15 cellular contexts compared by ENCODE assay signal in the genomic region with DNA sequence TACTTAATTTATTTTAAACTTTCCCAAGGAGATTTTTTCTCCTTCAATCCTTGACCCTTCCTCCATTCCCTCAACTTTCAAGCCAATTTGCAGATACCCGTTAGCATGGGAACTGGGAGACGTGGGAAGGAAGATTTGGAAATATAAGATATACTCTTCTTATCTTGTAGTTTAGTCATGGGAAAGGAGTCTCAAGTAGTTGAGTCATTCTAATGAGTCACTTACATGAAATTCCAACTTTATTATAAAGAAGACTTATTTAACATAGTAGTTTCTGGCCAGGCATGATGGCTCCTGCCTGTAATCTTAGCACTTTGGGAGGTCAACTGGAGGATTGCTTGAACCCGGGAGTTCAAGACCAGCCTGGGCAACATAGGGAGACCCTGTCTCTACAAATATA.
DNase-seq lines count a peak whose midpoint lies in the region; ATAC-seq and TF ChIP-seq lines count a peak whose summit lies in the region.
"Had no signal": no experiment of that assay in that cellular context is flagged by ENCODE, and none has a peak within 500 bp of the region (broad histone marks: within the 10 kb centered on the region; RNA-seq: fewer than 3 reads in every experiment).

No MANE protein-coding gene starts in this region.

- no peaks in the 10 kb centered on the region for H3K9me2 ChIP-seq in GM23248 (ENCODE audit: insufficient read depth)

- H3K4me1 ChIP-seq in GM23248 (ENCODE audit: insufficient read depth): peaks cover 15% of the 10 kb centered on the region
- no peaks in the 10 kb centered on the region for H3K4me1 ChIP-seq in smooth muscle cell (ENCODE audit: low read depth)
- H3K4me1 ChIP-seq: esophagus squamous epithelium, left ventricle myocardium inferior, prostate gland had no signal

- in situ Hi-C loops in GM23248 (cut with MboI): no loop called here

- H3K27ac ChIP-seq in GM23248: peak overlapping the region; percentile 63
- peak overlapping the region; percentile 92 for H3K27ac ChIP-seq in smooth muscle cell (ENCODE audit: low read depth)
- H3K27ac ChIP-seq: cardiac muscle cell, esophagus squamous epithelium, left ventricle myocardium inferior, prostate gland had no signal

- POLR2A ChIA-PET in HEK293T (lab: Yijun Ruan, JAX): no interaction called here

- TF ChIP-seq CTCF in fibroblast of villous mesenchyme (IDR thresholded peaks at IDR 0.05; ENCODE audit: insufficient read depth, low read depth, low read length): no peak
- no peak for TF ChIP-seq CTCF in smooth muscle cell (IDR thresholded peaks at IDR 0.05; ENCODE audit: borderline replicate concordance, insufficient read depth, poor library complexity, severe bottlenecking)

- DNase-seq in GM23248: peak; percentile 90
- DNase-seq in fibroblast of villous mesenchyme (ENCODE audit: low read depth): peak; percentile 97
- DNase-seq in smooth muscle cell (lab: John Stamatoyannopoulos, UW; ENCODE audit: unreplicated experiment): no peak
- no peak for DNase-seq in HEK293T (ENCODE audit: extremely low spot score)
- DNase-seq in NAMALWA (ENCODE audit: low spot score): no peak
- no peak for DNase-seq in epidermal melanocyte (ENCODE audit: insufficient read length, low spot score)
- DNase-seq: activated T-cell treated with anti-CD3 and anti-CD28 coated beads, Interleukin-2, amount 50 U/mL, for 24 hours; DMS79; esophagus squamous epithelium; left ventricle myocardium inferior; NCI-H524 had no signal

- no peaks in the 10 kb centered on the region for H3K9me3 ChIP-seq in GM23248 (ENCODE audit: low read depth)
- no peaks in the 10 kb centered on the region for H3K9me3 ChIP-seq in smooth muscle cell (replicated peaks; ENCODE audit: low read depth)
- H3K9me3 ChIP-seq: esophagus squamous epithelium, prostate gland had no signal

- no peaks in the 10 kb centered on the region for H3K79me2 ChIP-seq in GM23248 (ENCODE audit: insufficient read depth)
- no peaks in the 10 kb centered on the region for H3K79me2 ChIP-seq in smooth muscle cell (ENCODE audit: low read depth)

- H4K20me1 ChIP-seq in GM23248 (ENCODE audit: insufficient read depth) (no peaks in the 10 kb centered on the region), smooth muscle cell (ENCODE audit: low read depth) (no peaks in the 10 kb centered on the region)

- CTCF ChIA-PET in HEK293T (lab: Yijun Ruan, JAX): no interaction called here

- no peak overlapping the region for H3K4me3 ChIP-seq in GM23248
- H3K4me3 ChIP-seq in fibroblast of villous mesenchyme (ENCODE audit: low read depth, low read length): no peak overlapping the region
- no peak overlapping the region for H3K4me3 ChIP-seq in smooth muscle cell
- H3K4me3 ChIP-seq: cardiac muscle cell, esophagus squamous epithelium, left ventricle myocardium inferior, prostate gland had no signal

- H2AFZ ChIP-seq in GM23248: no peak overlapping the region
- H2AFZ ChIP-seq in smooth muscle cell (ENCODE audit: low read depth): no peak overlapping the region

- peak; percentile 84 for ATAC-seq in SK-N-SH treated with all-trans-retinoic acid at 6 μM for 48 hours
- ATAC-seq: activated CD4-positive, CD25-positive, alpha-beta regulatory T cell treated with anti-CD3 and anti-CD28 coated beads, Interleukin-2, amount 50 U/mL, for 24 hours had no signal

- H3K4me2 ChIP-seq in GM23248 (ENCODE audit: unreplicated experiment): peak overlapping the region; percentile 7
- peak overlapping the region; percentile 40 for H3K4me2 ChIP-seq in smooth muscle cell

- H3F3A ChIP-seq in GM23248 (ENCODE audit: insufficient read depth) (no peaks in the 10 kb centered on the region), smooth muscle cell (ENCODE audit: low read depth) (no peaks in the 10 kb centered on the region)

- H3K27me3 ChIP-seq in GM23248 (replicated peaks; ENCODE audit: insufficient read depth): no peaks in the 10 kb centered on the region
- no peaks in the 10 kb centered on the region for H3K27me3 ChIP-seq in smooth muscle cell (ENCODE audit: low read depth)
- H3K27me3 ChIP-seq: cardiac muscle cell, esophagus squamous epithelium had no signal

- peak overlapping the region; percentile 34 for H3K9ac ChIP-seq in GM23248
- H3K9ac ChIP-seq in smooth muscle cell (ENCODE audit: low read depth): peak overlapping the region; percentile 33

- 4 to 5% methylated on average over 3 of the region's 3 CpGs for WGBS in GM23248 (ENCODE audit: low coverage in 1 of 2, low lambda C conversion rate in 2 of 2, missing lambda C conversion rate in 2 of 2), 2 experiments
- WGBS in smooth muscle cell (ENCODE audit: low lambda C conversion rate): 21% methylated on average over 3 of the region's 3 CpGs

- no peaks in the 10 kb centered on the region for H3K36me3 ChIP-seq in GM23248 (ENCODE audit: low read depth)
- H3K36me3 ChIP-seq in smooth muscle cell (ENCODE audit: low read depth): no peaks in the 10 kb centered on the region
- H3K36me3 ChIP-seq: cardiac muscle cell, esophagus squamous epithelium, left ventricle myocardium inferior, prostate gland had no signal

TF ChIP-seq in SK-N-SH treated with all-trans-retinoic acid at 6 μM for 48 hours, 23 proteins besides CTCF, POLR2A, EP300 and RAD21:
- TF ChIP-seq ZFP3 (CRISPR knock-in tag; IDR thresholded peaks at IDR 0.05) (0 out of 2 replicates have a peak, but pooled peaks have one; percentile 12), ISL1 (CRISPR knock-in tag; IDR thresholded peaks at IDR 0.05) (peak; percentile 89), SNAI2 (CRISPR knock-in tag; IDR thresholded peaks at IDR 0.05) (0 out of 2 replicates have a peak, but pooled peaks have one; percentile 46), PPARA (CRISPR knock-in tag; IDR thresholded peaks at IDR 0.05; ENCODE audit: borderline replicate concordance) (no peak), CSDC2 (CRISPR knock-in tag; IDR thresholded peaks at IDR 0.05) (no peak), ZC3H10 (CRISPR knock-in tag; IDR thresholded peaks at IDR 0.05) (0 out of 2 replicates have a peak, but pooled peaks have one; percentile 51)
- TF ChIP-seq, protein P1, sequence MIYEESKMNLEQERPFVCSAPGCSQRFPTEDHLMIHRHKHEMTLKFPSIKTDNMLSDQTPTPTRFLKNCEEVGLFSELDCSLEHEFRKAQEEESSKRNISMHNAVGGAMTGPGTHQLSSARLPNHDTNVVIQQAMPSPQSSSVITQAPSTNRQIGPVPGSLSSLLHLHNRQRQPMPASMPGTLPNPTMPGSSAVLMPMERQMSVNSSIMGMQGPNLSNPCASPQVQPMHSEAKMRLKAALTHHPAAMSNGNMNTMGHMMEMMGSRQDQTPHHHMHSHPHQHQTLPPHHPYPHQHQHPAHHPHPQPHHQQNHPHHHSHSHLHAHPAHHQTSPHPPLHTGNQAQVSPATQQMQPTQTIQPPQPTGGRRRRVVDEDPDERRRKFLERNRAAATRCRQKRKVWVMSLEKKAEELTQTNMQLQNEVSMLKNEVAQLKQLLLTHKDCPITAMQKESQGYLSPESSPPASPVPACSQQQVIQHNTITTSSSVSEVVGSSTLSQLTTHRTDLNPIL (CRISPR knock-in tag; IDR thresholded peaks at IDR 0.05; ENCODE audit: low read depth): peak; percentile 84
TF ChIP-seq in SK-N-SH treated with all-trans-retinoic acid at 6 μM for 48 hours: peak in this region for 5.

TF ChIP-seq in HEK293T, 16 proteins besides CTCF, POLR2A, EP300 and RAD21:
- TF ChIP-seq FOXM1 (IDR thresholded peaks at IDR 0.05; ENCODE audit: borderline replicate concordance) (no peak), LEF1 (IDR thresholded peaks at IDR 0.05; ENCODE audit: borderline replicate concordance) (no peak), NFRKB (IDR thresholded peaks at IDR 0.05) (no peak), FOXA1 (IDR thresholded peaks at IDR 0.05) (no peak), SUZ12 (IDR thresholded peaks at IDR 0.05) (no peak), CTBP1 (IDR thresholded peaks at IDR 0.05; ENCODE audit: borderline replicate concordance) (no peak), L3MBTL2 (conservative IDR thresholded peaks at IDR 0.05) (no peak), BHLHE40 (IDR thresholded peaks at IDR 0.05; ENCODE audit: borderline replicate concordance) (no peak), ELF4 (IDR thresholded peaks at IDR 0.05) (no peak), ARNT (IDR thresholded peaks at IDR 0.05) (no peak)
TF ChIP-seq in HEK293T: peak in this region for 0.

Comparison
In these comparisons a context has a peak if more than half of its experiments do, and no peak if none do; other contexts are left out.
1. DNase-seq: peak in GM23248 (single experiment) and fibroblast of villous mesenchyme (single experiment); none in smooth muscle cell (single experiment), HEK293T (single experiment), NAMALWA (single experiment) and epidermal melanocyte (single experiment).